ENCODE assay signal across 1 cellular context in genomic region chr3:53347261-53348064, GRCh38.
TF ChIP-seq lines count a peak whose summit lies in the region.

Gene DCP1A, minus strand, starts transcription at chr3:53347543. Its CDS starts 26 bp downstream, at chr3:53347517.

TF ChIP-seq in H1, 55 proteins besides CTCF, POLR2A, EP300 and RAD21 (continued from another document):
- 0 out of 2 replicates have a peak, but pooled peaks have one; percentile 78 for TF ChIP-seq EGR1 (IDR thresholded peaks at IDR 0.05; ENCODE audit: borderline replicate concordance, low read depth, low read length)
- TF ChIP-seq TBP (IDR thresholded peaks at IDR 0.05; ENCODE audit: low read depth, low read length), result peak; percentile 93
- TF ChIP-seq USF2 (IDR thresholded peaks at IDR 0.05; ENCODE audit: low read length), result no peak
- TF ChIP-seq ATF3 (IDR thresholded peaks at IDR 0.05; ENCODE audit: insufficient read depth, low read depth, low read length), result no peak
- TF ChIP-seq RXRA (IDR thresholded peaks at IDR 0.05; ENCODE audit: insufficient read depth, low read depth, low read length), result 0 out of 2 replicates have a peak, but pooled peaks have one; percentile 50
- TF ChIP-seq SRF (IDR thresholded peaks at IDR 0.05; ENCODE audit: low read depth, low read length), result peak; percentile 65
- no peak for TF ChIP-seq CHD1 (IDR thresholded peaks at IDR 0.05; ENCODE audit: low read depth, low read length)
- TF ChIP-seq CHD2 (IDR thresholded peaks at IDR 0.05; ENCODE audit: low read length), result peak; percentile 77
- TF ChIP-seq RNF2 (IDR thresholded peaks at IDR 0.05; ENCODE audit: borderline replicate concordance, low read depth, low read length, missing control alignments, poor library complexity, severe bottlenecking), result no peak
- TF ChIP-seq SP1 (IDR thresholded peaks at IDR 0.05; ENCODE audit: low read depth, low read length), result peak; percentile 80; the same call in 1 of the 2 replicates
- TF ChIP-seq SIN3A (conservative IDR thresholded peaks at IDR 0.05 in 1 of 2, IDR thresholded peaks at IDR 0.05 in 1 of 2; ENCODE audit: low read depth in 1 of 2, low read length in 2 of 2), result peak in 1 of 2 experiments; percentile 97; a peak in 3 of 4 replicates
- TF ChIP-seq SIX5 (IDR thresholded peaks at IDR 0.05; ENCODE audit: low read depth, low read length), result peak; percentile 68
- peak; percentile 96 for TF ChIP-seq CREB1 (IDR thresholded peaks at IDR 0.05)
- TF ChIP-seq POU5F1 (IDR thresholded peaks at IDR 0.05; ENCODE audit: low read depth, low read length), result no peak
- TF ChIP-seq SIRT6 (IDR thresholded peaks at IDR 0.05; ENCODE audit: low read length), result no peak
- peak; percentile 95 for TF ChIP-seq MAX (IDR thresholded peaks at IDR 0.05)
- no peak for TF ChIP-seq HDAC6 (IDR thresholded peaks at IDR 0.05; ENCODE audit: low read depth, low read length)
- TF ChIP-seq PHF8 (conservative IDR thresholded peaks at IDR 0.05; ENCODE audit: low read depth, low read length), result peak; percentile 95
- no peak for TF ChIP-seq BACH1 (IDR thresholded peaks at IDR 0.05; ENCODE audit: low read length)
- peak; percentile 88 for TF ChIP-seq KDM5A (IDR thresholded peaks at IDR 0.05; ENCODE audit: low read length)
- no peak for TF ChIP-seq EZH2 (IDR thresholded peaks at IDR 0.05; ENCODE audit: low read depth, low read length, severe bottlenecking)
- TF ChIP-seq GTF2F1 (IDR thresholded peaks at IDR 0.05; ENCODE audit: borderline replicate concordance, low read depth, low read length), result peak; percentile 17; the same call in 1 of the 2 replicates
- TF ChIP-seq RFX5 (IDR thresholded peaks at IDR 0.05; ENCODE audit: borderline replicate concordance, low read depth, low read length), result peak; percentile 52; the same call in 1 of the 2 replicates
- no peak; the same call in 1 of the 2 replicates for TF ChIP-seq CEBPB (IDR thresholded peaks at IDR 0.05; ENCODE audit: low read depth, low read length)
- TF ChIP-seq E2F6 (IDR thresholded peaks at IDR 0.05), result peak; percentile 81
- TF ChIP-seq YY1 (IDR thresholded peaks at IDR 0.05; ENCODE audit: low read depth, low read length), result peak; percentile 97
- 0 out of 2 replicates have a peak, but pooled peaks have one; percentile 57 for TF ChIP-seq TCF12 (IDR thresholded peaks at IDR 0.05; ENCODE audit: low read depth, low read length)
- no peak for TF ChIP-seq FOSL1 (IDR thresholded peaks at IDR 0.05; ENCODE audit: insufficient read depth, low read depth, low read length)
- no peak for TF ChIP-seq SUZ12 (IDR thresholded peaks at IDR 0.05; ENCODE audit: low read length)
- TF ChIP-seq TAF7 (optimal IDR thresholded peaks at IDR 0.05; ENCODE audit: borderline replicate concordance, low read depth, low read length), result peak; percentile 87
- peak; percentile 57 for TF ChIP-seq KDM4A (IDR thresholded peaks at IDR 0.05; ENCODE audit: low read depth, low read length, severe bottlenecking)
- no peak for TF ChIP-seq CHD7 (IDR thresholded peaks at IDR 0.05; ENCODE audit: insufficient replicate concordance, low read length)
- peak; percentile 93 for TF ChIP-seq CTBP2 (IDR thresholded peaks at IDR 0.05; ENCODE audit: borderline replicate concordance, insufficient read depth, insufficient read length, low read length)
- TF ChIP-seq SP2 (IDR thresholded peaks at IDR 0.05; ENCODE audit: low read length), result no peak
- TF ChIP-seq JUN (IDR thresholded peaks at IDR 0.05; ENCODE audit: low read depth, low read length), result no peak
- TF ChIP-seq JUND (IDR thresholded peaks at IDR 0.05; ENCODE audit: low read length), result 0 out of 2 replicates have a peak, but pooled peaks have one; percentile 21
- peak; percentile 44 for TF ChIP-seq NANOG (IDR thresholded peaks at IDR 0.05; ENCODE audit: insufficient read depth, low read depth, low read length, poor library complexity, severe bottlenecking)
- no peak for TF ChIP-seq SAP30 (IDR thresholded peaks at IDR 0.05; ENCODE audit: insufficient read depth, insufficient replicate concordance, low read length)
- TF ChIP-seq POLR2AphosphoS5 (IDR thresholded peaks at IDR 0.05; ENCODE audit: low read depth, low read length), result peak; percentile 93
- TF ChIP-seq NRF1 (IDR thresholded peaks at IDR 0.05; ENCODE audit: low read depth, low read length), result 0 out of 2 replicates have a peak, but pooled peaks have one; percentile 1
- TF ChIP-seq GABPA (IDR thresholded peaks at IDR 0.05; ENCODE audit: borderline replicate concordance, insufficient read depth, low read length), result peak; percentile 100
- peak; percentile 48; the same call in 1 of the 2 replicates for TF ChIP-seq MAFK (IDR thresholded peaks at IDR 0.05; ENCODE audit: low read depth, low read length)
- TF ChIP-seq RBBP5 (IDR thresholded peaks at IDR 0.05; ENCODE audit: borderline replicate concordance, low read depth, low read length), result peak; percentile 98
- no peak for TF ChIP-seq CBX8 (IDR thresholded peaks at IDR 0.05; ENCODE audit: borderline replicate concordance, low read depth, low read length)
- TF ChIP-seq KDM1A (IDR thresholded peaks at IDR 0.05; ENCODE audit: borderline replicate concordance, low read length), result no peak
- peak; percentile 97 for TF ChIP-seq SP4 (IDR thresholded peaks at IDR 0.05; ENCODE audit: low read length)
- peak; percentile 98 for TF ChIP-seq TAF1 (IDR thresholded peaks at IDR 0.05; ENCODE audit: low read depth, low read length)
- TF ChIP-seq BRCA1 (IDR thresholded peaks at IDR 0.05; ENCODE audit: low read depth, low read length), result no peak
- TF ChIP-seq ATF2 (IDR thresholded peaks at IDR 0.05; ENCODE audit: low read length), result peak; percentile 69; the same call in 1 of the 2 replicates
- TF ChIP-seq TEAD4 (IDR thresholded peaks at IDR 0.05; ENCODE audit: low read depth, low read length), result peak; percentile 80
- no peak for TF ChIP-seq BCL11A (IDR thresholded peaks at IDR 0.05; ENCODE audit: low read depth in 2 of 2, low read length in 2 of 2)
